Comparison of ENCODE assay signal across 14 cellular contexts in genomic region chr3:188734395-188734794, GRCh38.
A peak's percentile ranks its signal among the peaks of the same experiment; 100 is the strongest.
DNase-seq lines count a peak whose midpoint lies in the region; ATAC-seq and TF ChIP-seq lines count a peak whose summit lies in the region.
"Had no signal": no experiment of that assay in that cellular context is flagged by ENCODE, and none has a peak within 500 bp of the region (broad histone marks: within the 10 kb centered on the region; RNA-seq: fewer than 3 reads in every experiment).

No MANE protein-coding gene starts in this region.

- peak; percentile 88 for DNase-seq in DMS 273 (lab: John Stamatoyannopoulos, UW; ENCODE audit: unreplicated experiment)
- DNase-seq in NCI-H1092 treated with DMSO at 0.1 percent for 48 hours (lab: John Stamatoyannopoulos, UW) = peak; percentile 83
- peak; percentile 68 for DNase-seq in NCI-H82 treated with DMSO at 0.1 percent for 48 hours (lab: John Stamatoyannopoulos, UW; ENCODE audit: unreplicated experiment)
- peak; percentile 33 to 47 for DNase-seq in lung microvascular endothelial cell (ENCODE audit: low read depth in 2 of 2)
- DNase-seq in activated naive CD4-positive, alpha-beta T cell treated with anti-CD3 and anti-CD28 coated beads, Interleukin-2, amount 10 ng/mL, durations not matched to agents 7 days and 5 days = no peak
- no peak for DNase-seq in posterior vena cava (ENCODE audit: low spot score)
- DNase-seq in osteocyte (ENCODE audit: extremely low spot score, unreplicated experiment) = no peak
- DNase-seq: activated CD8-positive, alpha-beta memory T cell treated with anti-CD3 and anti-CD28 coated beads for 24 hours; midbrain; MV-4-11; Peyer's patch; psoas muscle; T-helper 9 cell had no signal

- CTCF ChIA-PET in activated naive CD4-positive, alpha-beta T cell treated with anti-CD3 and anti-CD28 coated beads, Interleukin-2, amount 10 ng/mL, durations not matched to agents 7 days and 5 days (lab: Charles Lee) = interaction anchor here (1.2 kb wide), 1 partner anchor 12 kb away, joined by 3 read pairs; no protein-coding TSS in a partner anchor

- TF ChIP-seq CTCF in osteocyte (IDR thresholded peaks at IDR 0.05) = no peak

- H3K4me3 Mint-ChIP-seq in activated naive CD4-positive, alpha-beta T cell treated with anti-CD3 and anti-CD28 coated beads, Interleukin-2, amount 10 ng/mL, durations not matched to agents 7 days and 5 days = no peak overlapping the region
- no peak overlapping the region for H3K4me3 Mint-ChIP-seq in osteocyte (ENCODE audit: unreplicated experiment)

- no peaks in the 10 kb centered on the region for H3K27me3 Mint-ChIP-seq in activated naive CD4-positive, alpha-beta T cell treated with anti-CD3 and anti-CD28 coated beads, Interleukin-2, amount 10 ng/mL, durations not matched to agents 7 days and 5 days
- H3K27me3 Mint-ChIP-seq in osteocyte (ENCODE audit: unreplicated experiment) = no peaks in the 10 kb centered on the region

- H3K36me3 Mint-ChIP-seq in activated naive CD4-positive, alpha-beta T cell treated with anti-CD3 and anti-CD28 coated beads, Interleukin-2, amount 10 ng/mL, durations not matched to agents 7 days and 5 days = peaks cover 6% of the 10 kb centered on the region
- H3K36me3 Mint-ChIP-seq in osteocyte (ENCODE audit: unreplicated experiment) = peaks cover 9% of the 10 kb centered on the region

- ATAC-seq in HG03571 (IDR thresholded peaks at IDR 0.05; ENCODE audit: unreplicated experiment) = no peak

- H3K4me1 Mint-ChIP-seq in activated naive CD4-positive, alpha-beta T cell treated with anti-CD3 and anti-CD28 coated beads, Interleukin-2, amount 10 ng/mL, durations not matched to agents 7 days and 5 days = peaks cover 4% of the 10 kb centered on the region
- peaks cover 16% of the 10 kb centered on the region for H3K4me1 Mint-ChIP-seq in osteocyte (ENCODE audit: unreplicated experiment)

- no peak overlapping the region for H3K27ac Mint-ChIP-seq in activated naive CD4-positive, alpha-beta T cell treated with anti-CD3 and anti-CD28 coated beads, Interleukin-2, amount 10 ng/mL, durations not matched to agents 7 days and 5 days
- H3K27ac Mint-ChIP-seq in osteocyte (ENCODE audit: unreplicated experiment) = no peak overlapping the region

- intact Hi-C loops in posterior vena cava (cut with DNase I) = no loop called here

- no peaks in the 10 kb centered on the region for H3K9me3 Mint-ChIP-seq in activated naive CD4-positive, alpha-beta T cell treated with anti-CD3 and anti-CD28 coated beads, Interleukin-2, amount 10 ng/mL, durations not matched to agents 7 days and 5 days
- H3K9me3 Mint-ChIP-seq in osteocyte (ENCODE audit: unreplicated experiment) = no peaks in the 10 kb centered on the region

Comparison
In these comparisons a context has a peak if more than half of its experiments do, and no peak if none do; other contexts are left out.
1. DNase-seq: peak in DMS 273 (single experiment), NCI-H1092 treated with DMSO at 0.1 percent for 48 hours (single experiment), NCI-H82 treated with DMSO at 0.1 percent for 48 hours (single experiment) and lung microvascular endothelial cell (2 of 2); none in activated naive CD4-positive, alpha-beta T cell treated with anti-CD3 and anti-CD28 coated beads, Interleukin-2, amount 10 ng/mL, durations not matched to agents 7 days and 5 days (single experiment), posterior vena cava (single experiment) and osteocyte (single experiment).